29 cellular contexts compared by ENCODE assay signal in the genomic region with DNA sequence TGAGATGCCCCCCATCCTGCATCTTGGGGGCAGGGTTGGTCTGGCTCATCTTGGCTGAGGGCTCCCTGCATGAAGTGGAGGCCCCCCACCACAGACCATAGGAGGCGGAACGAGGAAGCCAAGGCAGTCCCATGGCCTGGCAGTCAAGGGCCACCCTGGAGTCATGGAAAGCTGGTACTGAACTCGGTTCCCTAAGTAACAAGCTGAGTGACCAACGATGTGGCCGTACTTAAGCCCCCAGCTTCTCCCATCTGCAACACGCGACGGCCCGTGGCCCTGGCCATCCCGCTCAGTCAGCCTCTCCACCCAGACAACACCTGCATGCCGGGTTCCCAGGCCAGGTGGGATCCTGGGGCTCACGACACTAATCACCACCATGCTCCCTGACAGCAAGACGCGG.
"Had no signal": no experiment of that assay in that cellular context is flagged by ENCODE, and none has a peak within 500 bp of the region (broad histone marks: within the 10 kb centered on the region; RNA-seq: fewer than 3 reads in every experiment).

No MANE protein-coding gene starts in this region.

- H3K36me3 ChIP-seq: uterus had no signal

- H3K27ac Mint-ChIP-seq: memory B cell, nephron had no signal

- H3K4me3 ChIP-seq: coronary artery, esophagus squamous epithelium, hepatocyte, lung, pancreas, right lobe of liver, suprapubic skin, transverse colon, upper lobe of right lung, uterus had no signal

- H3K27me3 ChIP-seq: esophagus squamous epithelium, hepatocyte, pancreas, right lobe of liver, suprapubic skin, transverse colon, upper lobe of right lung, uterus had no signal

- DNase-seq: dermis blood vessel endothelial cell; effector memory CD4-positive, alpha-beta T cell; erythroblast; esophagus squamous epithelium; kidney glomerular epithelial cell; occipital lobe; retina; stimulated activated CD4-positive, alpha-beta T cell treated with anti-CD3 and anti-CD28 coated beads, Interleukin-12 subunit alpha, Interleukin-12 subunit beta, amount 100 ng/mL, for 4 hours; stimulated activated CD4-positive, alpha-beta T cell treated with anti-CD3 and anti-CD28 coated beads, Interleukin-1b, Interleukin-23, amount 100 ng/mL, for 48 hours; stimulated activated CD4-positive, alpha-beta T cell treated with anti-CD3 and anti-CD28 coated beads, Interleukin-4, amount 100 ng/mL, for 1 hour; stimulated activated CD8-positive, alpha-beta memory T cell treated with anti-CD3 and anti-CD28 coated beads, Interleukin-4, amount 100 ng/mL, for 48 hours; stimulated activated naive CD4-positive, alpha-beta T cell; stimulated activated naive CD8-positive, alpha-beta T cell treated with anti-CD3 and anti-CD28 coated beads, Interleukin-15, amount 100 ng/mL, for 72 hours; upper lobe of right lung; uterus had no signal

- H3K4me1 Mint-ChIP-seq: central memory CD8-positive, alpha-beta T cell; memory B cell had no signal

- ATAC-seq: pancreas; right lobe of liver; stimulated activated naive CD8-positive, alpha-beta T cell treated with anti-CD3 and anti-CD28 coated beads, Interleukin-15, amount 100 ng/mL, for 72 hours; upper lobe of right lung had no signal

- H3K4me3 Mint-ChIP-seq: central memory CD8-positive, alpha-beta T cell; memory B cell; nephron; stimulated activated naive CD8-positive, alpha-beta T cell treated with anti-CD3 and anti-CD28 coated beads, Interleukin-15, amount 100 ng/mL, for 72 hours had no signal

- FAIRE-seq: endothelial cell of umbilical vein, frontal cortex, islet of Langerhans, pancreas, small intestine had no signal

- H3K9me3 Mint-ChIP-seq: central memory CD8-positive, alpha-beta T cell; memory B cell; nephron; stimulated activated naive CD8-positive, alpha-beta T cell treated with anti-CD3 and anti-CD28 coated beads, Interleukin-15, amount 100 ng/mL, for 72 hours had no signal

- H3K27me3 Mint-ChIP-seq: central memory CD8-positive, alpha-beta T cell; memory B cell; stimulated activated naive CD8-positive, alpha-beta T cell treated with anti-CD3 and anti-CD28 coated beads, Interleukin-15, amount 100 ng/mL, for 72 hours had no signal

- H3K27ac ChIP-seq: coronary artery, esophagus squamous epithelium, hepatocyte, pancreas, right lobe of liver, suprapubic skin, upper lobe of right lung, uterus had no signal

- H3K9me3 ChIP-seq: esophagus squamous epithelium, pancreas, right lobe of liver, suprapubic skin, transverse colon, upper lobe of right lung, uterus had no signal
